ENCODE assay signal across 19 cellular contexts in genomic region chr20:48238326-48238725, GRCh38.
A peak's percentile ranks its signal among the peaks of the same experiment; 100 is the strongest.
DNase-seq lines count a peak whose midpoint lies in the region; ATAC-seq, FAIRE-seq and TF ChIP-seq lines count a peak whose summit lies in the region.
"Had no signal": no experiment of that assay in that cellular context is flagged by ENCODE, and none has a peak within 500 bp of the region (broad histone marks: within the 10 kb centered on the region; RNA-seq: fewer than 3 reads in every experiment).

No MANE protein-coding gene starts in this region.

- no peak for TF ChIP-seq POLR2A in gastroesophageal sphincter (IDR thresholded peaks at IDR 0.05)

- H3K4me2 ChIP-seq in astrocyte (ENCODE audit: low read length): peak overlapping the region; percentile 24

- TF ChIP-seq CTCF in HFF-Myc (IDR thresholded peaks at IDR 0.05; ENCODE audit: low read depth, low read length, missing control alignments): no peak
- TF ChIP-seq CTCF in astrocyte (IDR thresholded peaks at IDR 0.05; ENCODE audit: insufficient read depth, low read depth, low read length): no peak
- TF ChIP-seq CTCF in gastroesophageal sphincter (IDR thresholded peaks at IDR 0.05): no peak
- no peak for TF ChIP-seq CTCF in thoracic aorta (IDR thresholded peaks at IDR 0.05)

- peak overlapping the region; percentile 49 for H3K27ac Mint-ChIP-seq in astrocyte (ENCODE audit: unreplicated experiment)
- H3K27ac Mint-ChIP-seq: CD4-positive, CD25-positive, alpha-beta regulatory T cell had no signal

- H3K9me3 ChIP-seq in astrocyte (ENCODE audit: insufficient read depth, low read depth, low read length) (no peaks in the 10 kb centered on the region), gastroesophageal sphincter (no peaks in the 10 kb centered on the region), thoracic aorta (no peaks in the 10 kb centered on the region)
- H3K9me3 ChIP-seq: prostate gland, transverse colon had no signal

- WGBS in gastroesophageal sphincter (ENCODE audit: low coverage in 1 of 2), 2 donors: 31% methylated on average over 4 of the region's 4 CpGs; no CpG with 5 or more reads in 1 of the 2 donors

- H3K4me3 ChIP-seq in HFF-Myc (replicated peaks; ENCODE audit: low read depth, low read length) (no peak overlapping the region), astrocyte (ENCODE audit: insufficient read depth, low read depth, low read length) (no peak overlapping the region), gastroesophageal sphincter (no peak overlapping the region), thoracic aorta (no peak overlapping the region)
- H3K4me3 ChIP-seq: cardiac muscle cell, prostate gland, SK-N-MC, transverse colon had no signal

- H3K36me3 ChIP-seq in astrocyte (ENCODE audit: insufficient read depth, low read length): no peaks in the 10 kb centered on the region
- H3K36me3 ChIP-seq in gastroesophageal sphincter: no peaks in the 10 kb centered on the region
- no peaks in the 10 kb centered on the region for H3K36me3 ChIP-seq in thoracic aorta
- H3K36me3 ChIP-seq: cardiac muscle cell, prostate gland, transverse colon had no signal

- no peak for FAIRE-seq in astrocyte (lab: Jason Lieb, UNC)
- FAIRE-seq: G401.6, GM19239, TTC549 had no signal

- no peak overlapping the region for H2AFZ ChIP-seq in astrocyte (ENCODE audit: low read depth, low read length)

- H3K9ac ChIP-seq in astrocyte (ENCODE audit: low read length): peak overlapping the region; percentile 53

- no peaks in the 10 kb centered on the region for H3K27me3 ChIP-seq in astrocyte (ENCODE audit: insufficient read depth, low read length)
- H3K27me3 ChIP-seq in gastroesophageal sphincter: no peaks in the 10 kb centered on the region
- H3K27me3 ChIP-seq in thoracic aorta (replicated peaks; ENCODE audit: insufficient read depth): no peaks in the 10 kb centered on the region
- H3K27me3 ChIP-seq: cardiac muscle cell, transverse colon had no signal

- H3K4me1 Mint-ChIP-seq in astrocyte (ENCODE audit: low read depth, unreplicated experiment): peaks cover 13% of the 10 kb centered on the region
- H3K4me1 Mint-ChIP-seq: CD4-positive, CD25-positive, alpha-beta regulatory T cell had no signal

- H3K36me3 Mint-ChIP-seq in astrocyte (ENCODE audit: low read depth, unreplicated experiment): peaks cover 1% of the 10 kb centered on the region
- H3K36me3 Mint-ChIP-seq: CD4-positive, CD25-positive, alpha-beta regulatory T cell had no signal

- H3K27ac ChIP-seq in astrocyte (ENCODE audit: low read depth, low read length): peak overlapping the region; percentile 77
- H3K27ac ChIP-seq in gastroesophageal sphincter: peak overlapping the region in 3 of 4 donors; percentile 18 to 67 (median 64)
- H3K27ac ChIP-seq in thoracic aorta: peak overlapping the region in 1 of 2 donors; percentile 57
- H3K27ac ChIP-seq: cardiac muscle cell, prostate gland, SK-N-MC had no signal

- H3K9me3 Mint-ChIP-seq in astrocyte (ENCODE audit: unreplicated experiment): peaks cover 14% of the 10 kb centered on the region

- DNase-seq in HFF-Myc (ENCODE audit: extremely low read depth, low read depth): peak; percentile 58
- DNase-seq in astrocyte (ENCODE audit: low read depth): peak; percentile 94
- no peak for DNase-seq in thoracic aorta (ENCODE audit: low spot score)
- DNase-seq in NCI-H2107 treated with DMSO at 0.1 percent for 48 hours (lab: John Stamatoyannopoulos, UW; ENCODE audit: unreplicated experiment): no peak
- no peak for DNase-seq in NCI-H510A (lab: John Stamatoyannopoulos, UW)
- DNase-seq: activated CD8-positive, alpha-beta memory T cell treated with anti-CD3 and anti-CD28 coated beads for 24 hours; CD4-positive, CD25-positive, alpha-beta regulatory T cell; left colon; NCI-H1105 treated with DMSO at 0.1 percent for 48 hours; stimulated activated CD4-positive, alpha-beta T cell treated with anti-CD3 and anti-CD28 coated beads, Interleukin-2, amount 100 ng/mL, for 24 hours; transverse colon had no signal

- ATAC-seq in gastroesophageal sphincter: no peak
- ATAC-seq in thoracic aorta (ENCODE audit: insufficient number of reproducible peaks, low FRiP score, low read depth): peak; percentile 26
- ATAC-seq in GM18511 (IDR thresholded peaks at IDR 0.05; ENCODE audit: unreplicated experiment): no peak
- ATAC-seq: left colon had no signal

- no peak overlapping the region for H3K4me3 Mint-ChIP-seq in astrocyte (ENCODE audit: unreplicated experiment)
- H3K4me3 Mint-ChIP-seq: CD4-positive, CD25-positive, alpha-beta regulatory T cell had no signal

- TF ChIP-seq EP300 in gastroesophageal sphincter (IDR thresholded peaks at IDR 0.05): no peak

- no peaks in the 10 kb centered on the region for H3K79me2 ChIP-seq in astrocyte (ENCODE audit: insufficient read depth, low read length)

- H4K20me1 ChIP-seq in astrocyte (ENCODE audit: insufficient read depth, low read length): no peaks in the 10 kb centered on the region

- H3K4me1 ChIP-seq in astrocyte (ENCODE audit: insufficient read depth, low read length): peaks cover 19% of the 10 kb centered on the region
- H3K4me1 ChIP-seq in gastroesophageal sphincter: peaks cover 0 to 30% (median 0%) of the 10 kb centered on the region in 3 donors
- H3K4me1 ChIP-seq in thoracic aorta (ENCODE audit: control insufficient read depth in 1 of 2, low read depth in 2 of 2): peaks cover 0 to 4% of the 10 kb centered on the region in 2 donors
- H3K4me1 ChIP-seq: prostate gland, transverse colon had no signal

- H3K27me3 Mint-ChIP-seq in astrocyte (ENCODE audit: low read depth, unreplicated experiment): peaks cover 16% of the 10 kb centered on the region

Comparison
In these comparisons a context has a peak if more than half of its experiments do, and no peak if none do; other contexts are left out.
1. DNase-seq: peak in HFF-Myc (single experiment) and astrocyte (single experiment); none in thoracic aorta (single experiment), NCI-H2107 treated with DMSO at 0.1 percent for 48 hours (single experiment) and NCI-H510A (single experiment).